ENCODE assay signal across 8 cellular contexts in the genomic region with DNA sequence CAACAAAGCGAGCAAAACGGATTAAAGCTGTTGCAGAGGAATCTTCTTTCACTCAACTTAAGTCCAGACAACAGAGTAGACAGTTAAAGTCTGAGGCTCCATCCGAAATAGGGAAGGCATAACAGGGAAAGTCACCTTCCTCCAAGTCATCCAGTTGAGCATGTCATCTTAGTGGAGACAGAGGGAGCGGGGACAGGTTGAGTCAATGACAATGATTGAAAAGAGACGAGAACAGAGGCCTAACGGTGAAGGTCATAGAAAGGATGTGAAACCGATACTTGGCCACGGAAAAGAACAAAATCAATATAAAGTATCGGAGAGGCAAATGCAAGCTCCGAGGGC. TPM values are rescaled to one million over a fixed set of nuclear protein-coding genes. Genes with fewer than 3 reads are reported as not detected.
DNase-seq lines count a peak whose midpoint lies in the region; ATAC-seq and TF ChIP-seq lines count a peak whose summit lies in the region.

No MANE protein-coding gene starts in this region.

- no peak for TF ChIP-seq CTCF in DOHH2 (IDR thresholded peaks at IDR 0.05; ENCODE audit: low read depth, low read length, poor library complexity, severe bottlenecking)
- TF ChIP-seq CTCF in spleen (IDR thresholded peaks at IDR 0.05 in 8 of 11, conservative IDR thresholded peaks at IDR 0.05 in 3 of 11): no peak

- 0 to 1% (median 1%) methylated on average over 10 of the region's 10 CpGs for WGBS in spleen, 5 donors

- H3K9me3 Mint-ChIP-seq in activated naive CD8-positive, alpha-beta T cell (ENCODE audit: low read depth): no peaks in the 10 kb centered on the region

- ATAC-seq in HG03575 (IDR thresholded peaks at IDR 0.05; ENCODE audit: extremely low read depth, insufficient number of reproducible peaks, low FRiP score, unreplicated experiment): peak; percentile 14

- no peak for TF ChIP-seq POLR2A in spleen (IDR thresholded peaks at IDR 0.05)

- H4K20me1 ChIP-seq in DOHH2 (ENCODE audit: control insufficient read depth, insufficient read depth, low read depth, low read length): peaks cover 11% of the 10 kb centered on the region

- peaks cover 44% of the 10 kb centered on the region for H3K4me1 ChIP-seq in DOHH2 (ENCODE audit: control insufficient read depth, low read length)
- peaks cover 31 to 80% (median 64%) of the 10 kb centered on the region in 6 donors for H3K4me1 ChIP-seq in spleen

- H3K36me3 Mint-ChIP-seq in activated naive CD8-positive, alpha-beta T cell: peaks cover 28% of the 10 kb centered on the region

- DNase-seq in spleen (no peak), nucleus accumbens (lab: John Stamatoyannopoulos, UW) (no peak)
- no peak for DNase-seq in NK-92 treated with Interleukin-12 subunit alpha and Interleukin-12 subunit beta, amount 100 ng/mL, for 24 hours (lab: John Stamatoyannopoulos, UW)
- DNase-seq in activated effector memory CD4-positive, alpha-beta T cell treated with anti-CD3 and anti-CD28 coated beads, Interleukin-2, amount 50 U/mL, for 16 hours: no peak

- H3K9me3 ChIP-seq in DOHH2 (ENCODE audit: control insufficient read depth, insufficient read depth, low read length) (no peaks in the 10 kb centered on the region), spleen (no peaks in the 10 kb centered on the region)

- intact Hi-C loops in spleen (cut with DNase I; ENCODE audit: low total_unique reads): loop anchor here (10.0 kb wide), 1 partner anchor 778 kb away; a partner anchor contains a TSS

- H3K79me2 ChIP-seq in DOHH2 (ENCODE audit: control insufficient read depth, low read length): peaks cover 54% of the 10 kb centered on the region

- peak overlapping the region; percentile 92 for H3K4me2 ChIP-seq in DOHH2 (ENCODE audit: low read length)

- H3K27me3 Mint-ChIP-seq in activated naive CD8-positive, alpha-beta T cell: no peaks in the 10 kb centered on the region

- H3K27me3 ChIP-seq in DOHH2 (ENCODE audit: control insufficient read depth, low read length) (no peaks in the 10 kb centered on the region), spleen (replicated peaks in 1 of 7) (no peaks in the 10 kb centered on the region)

- H3K27ac Mint-ChIP-seq in activated naive CD8-positive, alpha-beta T cell: peak overlapping the region; percentile 96

- H3F3A ChIP-seq in DOHH2 (ENCODE audit: control insufficient read depth, insufficient read depth): peaks cover 53% of the 10 kb centered on the region

- H3K4me3 Mint-ChIP-seq in activated naive CD8-positive, alpha-beta T cell: peak overlapping the region; percentile 96

- no peaks in the 10 kb centered on the region for H3K9me2 ChIP-seq in DOHH2 (replicated peaks; ENCODE audit: control insufficient read depth, low read length)

- H3K27ac ChIP-seq in DOHH2 (ENCODE audit: low read depth, low read length) (peak overlapping the region; percentile 74), spleen (peak overlapping the region; percentile 96 to 99 (median 98))

- peaks cover 71% of the 10 kb centered on the region for H3K36me3 ChIP-seq in DOHH2 (ENCODE audit: control insufficient read depth, low read length)
- H3K36me3 ChIP-seq in spleen: peaks cover 0 to 64% (median 53%) of the 10 kb centered on the region in 6 donors

- H3K4me3 ChIP-seq in DOHH2 (ENCODE audit: low read length) (peak overlapping the region; percentile 87), iPS-11a (ENCODE audit: low read depth, low read length) (peak overlapping the region; percentile 86), spleen (peak overlapping the region; percentile 49 to 80 (median 62))

- peaks cover 68% of the 10 kb centered on the region for H3K4me1 Mint-ChIP-seq in activated naive CD8-positive, alpha-beta T cell (ENCODE audit: low read depth)

RNA-seq across cellular contexts. Expression of a gene that starts 0.4 kb away (rescaled TPM):
- total RNA-seq in spleen: 10 to 100 TPM; 33.3 to 46.0 (median 40.1) TPM
- polyA plus RNA-seq in spleen: 10 to 100 TPM; 40.6 to 66.7 (median 65.5) TPM

RNA-seq across cellular contexts. Expression of a gene that starts 5.7 kb away (rescaled TPM):
- total RNA-seq in spleen: 1,000 to 10,000 TPM; 1,238 to 2,185 (median 1,486) TPM
- polyA plus RNA-seq in spleen: 1,000 to 10,000 TPM; 4,194 to 5,056 (median 4,968) TPM

RNA-seq across cellular contexts. Expression of a gene that starts 26.1 kb away (rescaled TPM):
- total RNA-seq in spleen: 100 to 1,000 TPM in 1 of 7 donors, 10 to 100 TPM in 6; 54.5 to 115 (median 70.7) TPM
- 10 to 100 TPM; 11.6 to 15.0 (median 11.8) TPM for polyA plus RNA-seq in spleen
